In genomic region chr19:10254244-10254643, GRCh38 we compare ENCODE assay signal across 24 cellular contexts. TPM values are rescaled to one million over a fixed set of nuclear protein-coding genes. Genes with fewer than 3 reads are reported as not detected.
DNase-seq lines count a peak whose midpoint lies in the region; ATAC-seq and TF ChIP-seq lines count a peak whose summit lies in the region.
"Had no signal": no experiment of that assay in that cellular context is flagged by ENCODE, and none has a peak within 500 bp of the region (broad histone marks: within the 10 kb centered on the region; RNA-seq: fewer than 3 reads in every experiment).

No MANE protein-coding gene starts in this region.

- DNase-seq in activated T-cell treated with anti-CD3 and anti-CD28 coated beads, Interleukin-2, amount 50 U/mL, for 72 hours, result no peak
- DNase-seq in activated T-cell treated with anti-CD3 and anti-CD28 coated beads, Interleukin-2, amount 50 U/mL, for 1 hour, result no peak
- DNase-seq in activated T-helper 2 cell treated with anti-CD3 and anti-CD28 coated beads, Interferon-gamma antibody, Interleukin-2, Interleukin-4, amounts not matched to agents 10 μg/mL and 5 μg/mL and 100 μg/mL, durations not matched to agents 14 hours and 24 hours and 36 hours (ENCODE audit: low spot score), result no peak
- no peak for DNase-seq in neural crest cell (ENCODE audit: low read depth, low spot score)
- DNase-seq in colonic mucosa, result no peak
- DNase-seq in esophagus muscularis mucosa (ENCODE audit: extremely low spot score), result no peak
- DNase-seq in neuronal stem cell (ENCODE audit: low spot score), result no peak
- DNase-seq: activated CD4-positive, alpha-beta T cell treated with anti-CD3 and anti-CD28 coated beads, Interleukin-2, amount 50 U/mL, for 1 hour; adrenal gland; brain microvascular endothelial cell; DMS153; effector CD4-positive, alpha-beta T cell; erythroblast; foreskin fibroblast; heart right ventricle; mammary epithelial cell; NCI-H1048; NCI-H187; NCI-H526 treated with DMSO at 0.1 percent for 48 hours; ovary; stimulated activated CD4-positive, alpha-beta T cell treated with anti-CD3 and anti-CD28 coated beads, Interleukin-2, amount 100 ng/mL, for 48 hours had no signal

- no peak overlapping the region for H3K23ac ChIP-seq in neuronal stem cell (ENCODE audit: low read depth, low read length, poor library complexity)

- peaks cover 32% of the 10 kb centered on the region for H3K4me1 Mint-ChIP-seq in activated T-cell treated with anti-CD3 and anti-CD28 coated beads, Interleukin-2, amount 50 U/mL, for 72 hours (ENCODE audit: low read depth)
- H3K4me1 Mint-ChIP-seq in activated T-helper 2 cell treated with anti-CD3 and anti-CD28 coated beads, Interferon-gamma antibody, Interleukin-2, Interleukin-4, amounts not matched to agents 10 μg/mL and 5 μg/mL and 100 μg/mL, durations not matched to agents 14 hours and 24 hours and 36 hours (ENCODE audit: low read depth), result peaks cover 4% of the 10 kb centered on the region
- H3K4me1 Mint-ChIP-seq in neural crest cell, result peaks cover 11% of the 10 kb centered on the region

- H3K27ac Mint-ChIP-seq in activated T-cell treated with anti-CD3 and anti-CD28 coated beads, Interleukin-2, amount 50 U/mL, for 72 hours, result peak overlapping the region; percentile 3
- H3K27ac Mint-ChIP-seq in activated T-helper 2 cell treated with anti-CD3 and anti-CD28 coated beads, Interferon-gamma antibody, Interleukin-2, Interleukin-4, amounts not matched to agents 10 μg/mL and 5 μg/mL and 100 μg/mL, durations not matched to agents 14 hours and 24 hours and 36 hours, result no peak overlapping the region
- no peak overlapping the region for H3K27ac Mint-ChIP-seq in neural crest cell (ENCODE audit: unreplicated experiment)

- H2BK12ac ChIP-seq in neuronal stem cell (ENCODE audit: low read length), result no peak overlapping the region

- peak overlapping the region in 1 of 2 donors; percentile 47 for H3K4me3 Mint-ChIP-seq in activated T-cell treated with anti-CD3 and anti-CD28 coated beads, Interleukin-2, amount 50 U/mL, for 72 hours
- peak overlapping the region; percentile 28 for H3K4me3 Mint-ChIP-seq in activated T-helper 2 cell treated with anti-CD3 and anti-CD28 coated beads, Interferon-gamma antibody, Interleukin-2, Interleukin-4, amounts not matched to agents 10 μg/mL and 5 μg/mL and 100 μg/mL, durations not matched to agents 14 hours and 24 hours and 36 hours (ENCODE audit: low read depth)
- peak overlapping the region; percentile 99 for H3K4me3 Mint-ChIP-seq in neural crest cell
- H3K4me3 Mint-ChIP-seq: CD14-positive monocyte; stimulated activated memory B cell treated with anti-CD40 and anti-IgM and Interleukin-4, amounts not matched to agents 10 μg/mL and 1 μg/mL and 100 μg/mL, for 72 hours had no signal

- no peak overlapping the region for H2BK5ac ChIP-seq in neuronal stem cell (ENCODE audit: low read length)

- no peak overlapping the region for H2AK5ac ChIP-seq in neuronal stem cell (ENCODE audit: low read depth, low read length)

- H3K4me2 ChIP-seq in DOHH2 (ENCODE audit: low read length) (peak overlapping the region; percentile 92; the same call in 1 of the 2 replicates), neuronal stem cell (ENCODE audit: insufficient read depth, low read length, poor library complexity, severe bottlenecking) (no peak overlapping the region)

- H3K27me3 ChIP-seq in DOHH2 (ENCODE audit: control insufficient read depth, low read length) (no peaks in the 10 kb centered on the region), colonic mucosa (no peaks in the 10 kb centered on the region), esophagus muscularis mucosa (no peaks in the 10 kb centered on the region), neuronal stem cell (ENCODE audit: control insufficient read depth in 3 of 3, insufficient read depth in 3 of 3, low read depth in 1 of 3, low read length in 3 of 3) (no peaks in the 10 kb centered on the region)
- H3K27me3 ChIP-seq: adrenal gland, brain microvascular endothelial cell, heart right ventricle, ovary had no signal

- H3K27me3 Mint-ChIP-seq in activated T-cell treated with anti-CD3 and anti-CD28 coated beads, Interleukin-2, amount 50 U/mL, for 72 hours (ENCODE audit: low read depth), result no peaks in the 10 kb centered on the region
- no peaks in the 10 kb centered on the region for H3K27me3 Mint-ChIP-seq in activated T-helper 2 cell treated with anti-CD3 and anti-CD28 coated beads, Interferon-gamma antibody, Interleukin-2, Interleukin-4, amounts not matched to agents 10 μg/mL and 5 μg/mL and 100 μg/mL, durations not matched to agents 14 hours and 24 hours and 36 hours (ENCODE audit: low read depth)
- H3K27me3 Mint-ChIP-seq in neural crest cell (ENCODE audit: low read depth), result peaks cover 2% of the 10 kb centered on the region
- H3K27me3 Mint-ChIP-seq: stimulated activated memory B cell treated with anti-CD40 and anti-IgM and Interleukin-4, amounts not matched to agents 10 μg/mL and 1 μg/mL and 100 μg/mL, for 72 hours had no signal

- TF ChIP-seq CTCF in DOHH2 (IDR thresholded peaks at IDR 0.05; ENCODE audit: low read depth, low read length, poor library complexity, severe bottlenecking) (no peak), neural crest cell (conservative IDR thresholded peaks at IDR 0.05) (no peak), colonic mucosa (IDR thresholded peaks at IDR 0.05) (no peak), esophagus muscularis mucosa (IDR thresholded peaks at IDR 0.05) (no peak)

- H3K27ac ChIP-seq in DOHH2 (ENCODE audit: low read depth, low read length) (no peak overlapping the region), colonic mucosa (no peak overlapping the region), esophagus muscularis mucosa (replicated peaks in 1 of 4) (no peak overlapping the region), neuronal stem cell (replicated peaks; ENCODE audit: low read length) (no peak overlapping the region)
- H3K27ac ChIP-seq: adrenal gland, brain microvascular endothelial cell, heart right ventricle, ovary had no signal

- H2BK15ac ChIP-seq in neuronal stem cell (ENCODE audit: low read length), result no peak overlapping the region

- H3K4ac ChIP-seq in neuronal stem cell (ENCODE audit: low read length), result no peak overlapping the region

- H2AFZ ChIP-seq in neuronal stem cell (ENCODE audit: low read length), result no peak overlapping the region

- no peak overlapping the region for H3K18ac ChIP-seq in neuronal stem cell (ENCODE audit: low read length)

- H3K79me2 ChIP-seq in DOHH2 (ENCODE audit: control insufficient read depth, low read length), result peaks cover 53% of the 10 kb centered on the region

- no peaks in the 10 kb centered on the region for H3K9me3 Mint-ChIP-seq in activated T-cell treated with anti-CD3 and anti-CD28 coated beads, Interleukin-2, amount 50 U/mL, for 72 hours
- H3K9me3 Mint-ChIP-seq in activated T-helper 2 cell treated with anti-CD3 and anti-CD28 coated beads, Interferon-gamma antibody, Interleukin-2, Interleukin-4, amounts not matched to agents 10 μg/mL and 5 μg/mL and 100 μg/mL, durations not matched to agents 14 hours and 24 hours and 36 hours, result no peaks in the 10 kb centered on the region
- no peaks in the 10 kb centered on the region for H3K9me3 Mint-ChIP-seq in neural crest cell
- H3K9me3 Mint-ChIP-seq: stimulated activated memory B cell treated with anti-CD40 and anti-IgM and Interleukin-4, amounts not matched to agents 10 μg/mL and 1 μg/mL and 100 μg/mL, for 72 hours had no signal

- intact Hi-C loops in activated T-helper 2 cell treated with anti-CD3 and anti-CD28 coated beads, Interferon-gamma antibody, Interleukin-2, Interleukin-4, amounts not matched to agents 10 μg/mL and 5 μg/mL and 100 μg/mL, durations not matched to agents 14 hours and 24 hours and 36 hours (cut with micrococcal nuclease), result loop anchor here (5.0 kb wide), 1 partner anchor 147 kb away; the partner anchor contains the start of gene PPAN
- intact Hi-C loops in colonic mucosa (cut with DNase I) (loop anchor here (5.0 kb wide), 1 partner anchor 322 kb away; no protein-coding TSS in a partner anchor), esophagus muscularis mucosa (cut with DNase I) (loop anchor here (5.0 to 10.0 kb wide), 2 partner anchors 149 to 322 kb away; partner anchors contain the start of genes ANGPTL6 and PPAN)

- TF ChIP-seq EP300 in esophagus muscularis mucosa (IDR thresholded peaks at IDR 0.05), result no peak

- H3K9me2 ChIP-seq in DOHH2 (replicated peaks; ENCODE audit: control insufficient read depth, low read length), result no peaks in the 10 kb centered on the region

- H3K4me1 ChIP-seq in DOHH2 (ENCODE audit: control insufficient read depth, low read length) (peaks cover 48% of the 10 kb centered on the region), colonic mucosa (peaks cover 5% of the 10 kb centered on the region), esophagus muscularis mucosa (peaks cover 20 to 42% (median 39%) of the 10 kb centered on the region in 4 donors), neuronal stem cell (ENCODE audit: control insufficient read depth in 2 of 2, insufficient read depth in 1 of 2, low read depth in 1 of 2, low read length in 2 of 2) (peaks cover 5 to 6% of the 10 kb centered on the region in 2 donors)

- H3K4me3 ChIP-seq in DOHH2 (ENCODE audit: low read length) (no peak overlapping the region), colonic mucosa (no peak overlapping the region), esophagus muscularis mucosa (no peak overlapping the region), neuronal stem cell (ENCODE audit: low read length in 2 of 2) (no peak overlapping the region)
- H3K4me3 ChIP-seq: adrenal gland, heart right ventricle, ovary had no signal

- no peak overlapping the region for H3K14ac ChIP-seq in neuronal stem cell (ENCODE audit: low read length)

- peaks cover 3% of the 10 kb centered on the region for H3K79me1 ChIP-seq in neuronal stem cell (ENCODE audit: low read depth, low read length)

- H3K9ac ChIP-seq in colonic mucosa (ENCODE audit: low read depth in 2 of 2, low read length in 2 of 2) (no peak overlapping the region), neuronal stem cell (ENCODE audit: low read depth, low read length, poor library complexity) (no peak overlapping the region)

- no peak overlapping the region for H2BK120ac ChIP-seq in neuronal stem cell (ENCODE audit: low read depth, low read length)

- no peaks in the 10 kb centered on the region for H3K9me3 ChIP-seq in DOHH2 (ENCODE audit: control insufficient read depth, insufficient read depth, low read length)
- H3K9me3 ChIP-seq in colonic mucosa, result no peaks in the 10 kb centered on the region
- no peaks in the 10 kb centered on the region for H3K9me3 ChIP-seq in esophagus muscularis mucosa
- peaks cover 0 to 2% of the 10 kb centered on the region in 2 donors for H3K9me3 ChIP-seq in neuronal stem cell (replicated peaks in 1 of 2; ENCODE audit: control insufficient read depth in 2 of 2, insufficient read depth in 1 of 2, low read depth in 1 of 2, low read length in 2 of 2)
- H3K9me3 ChIP-seq: adrenal gland, heart right ventricle, ovary had no signal

- H4K20me1 ChIP-seq in DOHH2 (ENCODE audit: control insufficient read depth, insufficient read depth, low read depth, low read length), result peaks cover 9% of the 10 kb centered on the region; the same call in 1 of the 2 replicates

- no peak for TF ChIP-seq POLR2A in esophagus muscularis mucosa (IDR thresholded peaks at IDR 0.05; ENCODE audit: low read depth)

- H3K36me3 ChIP-seq in DOHH2 (ENCODE audit: control insufficient read depth, low read length) (peaks cover 65% of the 10 kb centered on the region), colonic mucosa (no peaks in the 10 kb centered on the region), esophagus muscularis mucosa (peaks cover 31 to 55% (median 50%) of the 10 kb centered on the region in 4 donors), neuronal stem cell (replicated peaks in 1 of 2; ENCODE audit: control insufficient read depth in 2 of 2, insufficient read depth in 2 of 2, low read length in 2 of 2) (peaks cover 27 to 52% of the 10 kb centered on the region in 2 donors)
- H3K36me3 ChIP-seq: ovary had no signal

- WGBS in esophagus muscularis mucosa, result 90% methylated on average over 3 of the region's 3 CpGs
- no CpG with 5 or more reads among the region's 3 CpGs for WGBS in neuronal stem cell (ENCODE audit: extremely low coverage in 2 of 2, insufficient read length in 2 of 2, insufficient replicate concordance in 1 of 2), 2 donors

- H4K8ac ChIP-seq in neuronal stem cell (ENCODE audit: low read depth, low read length), result no peak overlapping the region

- H4K91ac ChIP-seq in neuronal stem cell (ENCODE audit: low read depth, low read length, poor library complexity), result no peak overlapping the region

- H3K36me3 Mint-ChIP-seq in activated T-cell treated with anti-CD3 and anti-CD28 coated beads, Interleukin-2, amount 50 U/mL, for 72 hours (ENCODE audit: insufficient read depth in 2 of 2), result peaks cover 13 to 28% of the 10 kb centered on the region in 2 donors
- H3K36me3 Mint-ChIP-seq in activated T-helper 2 cell treated with anti-CD3 and anti-CD28 coated beads, Interferon-gamma antibody, Interleukin-2, Interleukin-4, amounts not matched to agents 10 μg/mL and 5 μg/mL and 100 μg/mL, durations not matched to agents 14 hours and 24 hours and 36 hours (ENCODE audit: low read depth), result peaks cover 55% of the 10 kb centered on the region
- H3K36me3 Mint-ChIP-seq in neural crest cell (ENCODE audit: low read depth), result peaks cover 10% of the 10 kb centered on the region

- ATAC-seq in activated T-cell treated with anti-CD3 and anti-CD28 coated beads, Interleukin-2, amount 50 U/mL, for 72 hours (replicated peaks in 1 of 2), result no peak
- ATAC-seq: heart right ventricle; stimulated activated memory B cell treated with anti-CD40 and anti-IgM and Interleukin-4, amounts not matched to agents 10 μg/mL and 1 μg/mL and 100 μg/mL, for 72 hours had no signal

- peaks cover 9% of the 10 kb centered on the region; the same call in 1 of the 2 replicates for H3F3A ChIP-seq in DOHH2 (ENCODE audit: control insufficient read depth, insufficient read depth)

RNA-seq across cellular contexts. Expression of gene MRPL4, which starts 2.2 kb away (rescaled TPM):
- total RNA-seq in activated T-cell treated with anti-CD3 and anti-CD28 coated beads, Interleukin-2, amount 50 U/mL, for 72 hours, result 10 to 100 TPM; 83.2 to 93.6 TPM
- 133 and 135 TPM in 2 replicates for total RNA-seq in activated T-helper 2 cell treated with anti-CD3 and anti-CD28 coated beads, Interferon-gamma antibody, Interleukin-2, Interleukin-4, amounts not matched to agents 10 μg/mL and 5 μg/mL and 100 μg/mL, durations not matched to agents 14 hours and 24 hours and 36 hours
- total RNA-seq in neural crest cell (75.4 and 75.6 TPM in 2 replicates), colonic mucosa (100 to 1,000 TPM in 1 of 2 donors, 10 to 100 TPM in 1; 48.9 to 116 TPM), esophagus muscularis mucosa (10 to 100 TPM; 39.9 to 78.0 (median 61.7) TPM)
- polyA plus RNA-seq in neuronal stem cell (2013, experiment 1 of 2), result 37.7 TPM
- 37.5 TPM for polyA plus RNA-seq in neuronal stem cell (2013, experiment 2 of 2)

RNA-seq across cellular contexts. Expression of gene ICAM1, which starts 16.7 kb away (rescaled TPM):
- 10 to 100 TPM; 20.7 to 40.1 TPM for total RNA-seq in activated T-cell treated with anti-CD3 and anti-CD28 coated beads, Interleukin-2, amount 50 U/mL, for 72 hours
- 75.3 and 75.7 TPM in 2 replicates for total RNA-seq in activated T-helper 2 cell treated with anti-CD3 and anti-CD28 coated beads, Interferon-gamma antibody, Interleukin-2, Interleukin-4, amounts not matched to agents 10 μg/mL and 5 μg/mL and 100 μg/mL, durations not matched to agents 14 hours and 24 hours and 36 hours
- 0.14 and 0.23 TPM in 2 replicates for total RNA-seq in neural crest cell
- total RNA-seq in colonic mucosa, result 10 to 100 TPM in 1 of 2 donors, 1 to 10 TPM in 1; 3.5 to 13.1 TPM
- total RNA-seq in esophagus muscularis mucosa, result 10 to 100 TPM; 15.8 to 63.5 (median 18.4) TPM
- polyA plus RNA-seq in neuronal stem cell (2013, experiment 1 of 2), result 0.53 TPM
- polyA plus RNA-seq in neuronal stem cell (2013, experiment 2 of 2), result 0.43 TPM

RNA-seq across cellular contexts. Expression of gene S1PR2, which starts 23.1 kb away (rescaled TPM):
- total RNA-seq in activated T-cell treated with anti-CD3 and anti-CD28 coated beads, Interleukin-2, amount 50 U/mL, for 72 hours, result 10 to 100 TPM; 11.5 to 11.6 TPM
- total RNA-seq in activated T-helper 2 cell treated with anti-CD3 and anti-CD28 coated beads, Interferon-gamma antibody, Interleukin-2, Interleukin-4, amounts not matched to agents 10 μg/mL and 5 μg/mL and 100 μg/mL, durations not matched to agents 14 hours and 24 hours and 36 hours, result 10.1 and 10.8 TPM in 2 replicates
- total RNA-seq in neural crest cell (24.8 and 26.3 TPM in 2 replicates), colonic mucosa (1 to 10 TPM; 2.4 to 5.2 TPM), esophagus muscularis mucosa (10 to 100 TPM; 14.5 to 27.7 (median 20.4) TPM)
- polyA plus RNA-seq in neuronal stem cell (2013, experiment 1 of 2), result 14.4 TPM
- 15.0 TPM for polyA plus RNA-seq in neuronal stem cell (2013, experiment 2 of 2)

RNA-seq across cellular contexts. Expression of gene ICAM4, which starts 32.5 kb away (rescaled TPM):
- total RNA-seq in activated T-cell treated with anti-CD3 and anti-CD28 coated beads, Interleukin-2, amount 50 U/mL, for 72 hours, result 1 to 10 TPM; 1.5 to 1.9 TPM
- total RNA-seq in activated T-helper 2 cell treated with anti-CD3 and anti-CD28 coated beads, Interferon-gamma antibody, Interleukin-2, Interleukin-4, amounts not matched to agents 10 μg/mL and 5 μg/mL and 100 μg/mL, durations not matched to agents 14 hours and 24 hours and 36 hours, result 1.4 and 1.6 TPM in 2 replicates
- total RNA-seq in neural crest cell (not detected in 2 replicates), colonic mucosa (under 1 TPM; 0.19 to 0.37 TPM), esophagus muscularis mucosa (under 1 TPM in 3 of 4 donors, not detected in 1; 0.29 to 0.78 (median 0.66) TPM)
- 0.56 TPM for polyA plus RNA-seq in neuronal stem cell (2013, experiment 1 of 2)
- 0.48 TPM for polyA plus RNA-seq in neuronal stem cell (2013, experiment 2 of 2)

RNA-seq across cellular contexts. Expression of gene ICAM5, which starts 35.5 kb away (rescaled TPM):
- 1 to 10 TPM; 3.1 to 3.8 TPM for total RNA-seq in activated T-cell treated with anti-CD3 and anti-CD28 coated beads, Interleukin-2, amount 50 U/mL, for 72 hours
- total RNA-seq in activated T-helper 2 cell treated with anti-CD3 and anti-CD28 coated beads, Interferon-gamma antibody, Interleukin-2, Interleukin-4, amounts not matched to agents 10 μg/mL and 5 μg/mL and 100 μg/mL, durations not matched to agents 14 hours and 24 hours and 36 hours, result 2.6 and 3.5 TPM in 2 replicates
- not detected in 2 replicates for total RNA-seq in neural crest cell
- total RNA-seq in colonic mucosa, result 1 to 10 TPM in 1 of 2 donors, under 1 TPM in 1; 0.74 to 1.3 TPM
- total RNA-seq in esophagus muscularis mucosa, result under 1 TPM; 0.23 to 0.45 (median 0.37) TPM
- 0.73 TPM for polyA plus RNA-seq in neuronal stem cell (2013, experiment 1 of 2)
- polyA plus RNA-seq in neuronal stem cell (2013, experiment 2 of 2), result 0.84 TPM
